In genomic region chr1:172727956-172728603, GRCh38 we compare ENCODE assay signal across 1 cellular context.
TF ChIP-seq lines count a peak whose summit lies in the region.

No MANE protein-coding gene starts in this region.

TF ChIP-seq in H1, 55 proteins besides CTCF, POLR2A, EP300 and RAD21 (continued from another document):
- TF ChIP-seq FOSL1 (IDR thresholded peaks at IDR 0.05; ENCODE audit: insufficient read depth, low read depth, low read length) (no peak), YY1 (IDR thresholded peaks at IDR 0.05; ENCODE audit: low read depth, low read length) (peak; percentile 20; the same call in 1 of the 2 replicates), ZNF274 (IDR thresholded peaks at IDR 0.05; ENCODE audit: borderline replicate concordance, extremely low read depth, low read length) (no peak), CREB1 (IDR thresholded peaks at IDR 0.05) (peak; percentile 65), SP4 (IDR thresholded peaks at IDR 0.05; ENCODE audit: low read length) (no peak), RFX5 (IDR thresholded peaks at IDR 0.05; ENCODE audit: borderline replicate concordance, low read depth, low read length) (no peak), SAP30 (IDR thresholded peaks at IDR 0.05; ENCODE audit: insufficient read depth, insufficient replicate concordance, low read length) (no peak), TBP (IDR thresholded peaks at IDR 0.05; ENCODE audit: low read depth, low read length) (no peak), BRCA1 (IDR thresholded peaks at IDR 0.05; ENCODE audit: low read depth, low read length) (no peak; the same call in 1 of the 2 replicates), ASH2L (IDR thresholded peaks at IDR 0.05; ENCODE audit: low read length) (no peak), SP1 (IDR thresholded peaks at IDR 0.05; ENCODE audit: low read depth, low read length) (no peak), RBBP5 (IDR thresholded peaks at IDR 0.05; ENCODE audit: borderline replicate concordance, low read depth, low read length) (no peak), EZH2 (IDR thresholded peaks at IDR 0.05; ENCODE audit: low read depth, low read length, severe bottlenecking) (no peak), ATF2 (IDR thresholded peaks at IDR 0.05; ENCODE audit: low read length) (peak; percentile 81; the same call in 1 of the 2 replicates), POU5F1 (IDR thresholded peaks at IDR 0.05; ENCODE audit: low read depth, low read length) (no peak)
- TF ChIP-seq, protein P1, sequence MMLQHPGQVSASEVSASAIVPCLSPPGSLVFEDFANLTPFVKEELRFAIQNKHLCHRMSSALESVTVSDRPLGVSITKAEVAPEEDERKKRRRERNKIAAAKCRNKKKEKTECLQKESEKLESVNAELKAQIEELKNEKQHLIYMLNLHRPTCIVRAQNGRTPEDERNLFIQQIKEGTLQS (IDR thresholded peaks at IDR 0.05; ENCODE audit: insufficient read depth, low read depth, low read length) = 0 out of 2 replicates have a peak, but pooled peaks have one; percentile 53
- TF ChIP-seq, protein P2, sequence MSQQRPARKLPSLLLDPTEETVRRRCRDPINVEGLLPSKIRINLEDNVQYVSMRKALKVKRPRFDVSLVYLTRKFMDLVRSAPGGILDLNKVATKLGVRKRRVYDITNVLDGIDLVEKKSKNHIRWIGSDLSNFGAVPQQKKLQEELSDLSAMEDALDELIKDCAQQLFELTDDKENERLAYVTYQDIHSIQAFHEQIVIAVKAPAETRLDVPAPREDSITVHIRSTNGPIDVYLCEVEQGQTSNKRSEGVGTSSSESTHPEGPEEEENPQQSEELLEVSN (IDR thresholded peaks at IDR 0.05) = no peak
